ENCODE assay signal across 12 cellular contexts in genomic region chr17:17535957-17536356, GRCh38. TPM values are rescaled to one million over a fixed set of nuclear protein-coding genes. Genes with fewer than 3 reads are reported as not detected.
DNase-seq lines count a peak whose midpoint lies in the region; ATAC-seq and TF ChIP-seq lines count a peak whose summit lies in the region.
"Had no signal": no experiment of that assay in that cellular context is flagged by ENCODE, and none has a peak within 500 bp of the region (broad histone marks: within the 10 kb centered on the region; RNA-seq: fewer than 3 reads in every experiment).

No MANE protein-coding gene starts in this region.

- H3K9me3 Mint-ChIP-seq in activated naive CD8-positive, alpha-beta T cell treated with anti-CD3 and anti-CD28 coated beads for 36 hours, result no peaks in the 10 kb centered on the region
- no peaks in the 10 kb centered on the region for H3K9me3 Mint-ChIP-seq in activated T-cell treated with anti-CD3 and anti-CD28 coated beads, Interleukin-2, amount 50 U/mL, for 24 hours
- H3K9me3 Mint-ChIP-seq: stimulated activated naive CD8-positive, alpha-beta T cell treated with anti-CD3 and anti-CD28 coated beads, Interleukin-15, Interleukin-2, amounts not matched to agents 100 ng/mL and 50 ng/mL, for 24 hours had no signal

- no peaks in the 10 kb centered on the region for H3K4me1 Mint-ChIP-seq in activated naive CD8-positive, alpha-beta T cell treated with anti-CD3 and anti-CD28 coated beads for 36 hours
- H3K4me1 Mint-ChIP-seq in activated T-cell treated with anti-CD3 and anti-CD28 coated beads, Interleukin-2, amount 50 U/mL, for 24 hours (ENCODE audit: low read depth), result no peaks in the 10 kb centered on the region

- no peaks in the 10 kb centered on the region for H3K27me3 Mint-ChIP-seq in activated naive CD8-positive, alpha-beta T cell treated with anti-CD3 and anti-CD28 coated beads for 36 hours
- no peaks in the 10 kb centered on the region for H3K27me3 Mint-ChIP-seq in activated T-cell treated with anti-CD3 and anti-CD28 coated beads, Interleukin-2, amount 50 U/mL, for 24 hours
- H3K27me3 Mint-ChIP-seq: stimulated activated naive CD8-positive, alpha-beta T cell treated with anti-CD3 and anti-CD28 coated beads, Interleukin-15, Interleukin-2, amounts not matched to agents 100 ng/mL and 50 ng/mL, for 24 hours had no signal

- TF ChIP-seq CTCF in coronary artery (IDR thresholded peaks at IDR 0.05) (no peak), lung (IDR thresholded peaks at IDR 0.05; ENCODE audit: control extremely low read depth, extremely low read depth) (no peak), upper lobe of left lung (IDR thresholded peaks at IDR 0.05) (no peak)

- no peak for TF ChIP-seq EP300 in upper lobe of left lung (IDR thresholded peaks at IDR 0.05)

- no peak overlapping the region for H3K4me3 ChIP-seq in coronary artery
- no peak overlapping the region for H3K4me3 ChIP-seq in lung
- H3K4me3 ChIP-seq in upper lobe of left lung, result no peak overlapping the region
- H3K4me3 ChIP-seq: spleen had no signal

- no peak for TF ChIP-seq POLR2A in upper lobe of left lung (IDR thresholded peaks at IDR 0.05)

- no peak for ATAC-seq in lung (ENCODE audit: insufficient read depth, low FRiP score)
- peak; percentile 18 to 80 for ATAC-seq in upper lobe of left lung (ENCODE audit: low FRiP score in 2 of 2)

- H3K4me1 ChIP-seq in lung (ENCODE audit: control insufficient read depth in 2 of 2, insufficient read depth in 2 of 2, low read length in 2 of 2) (peaks cover 0 to 16% of the 10 kb centered on the region in 2 donors), upper lobe of left lung (peaks cover 3 to 26% (median 14%) of the 10 kb centered on the region in 4 donors)
- H3K4me1 ChIP-seq: spleen had no signal

- no peak overlapping the region for H3K4me3 Mint-ChIP-seq in activated naive CD8-positive, alpha-beta T cell treated with anti-CD3 and anti-CD28 coated beads for 36 hours
- no peak overlapping the region for H3K4me3 Mint-ChIP-seq in activated T-cell treated with anti-CD3 and anti-CD28 coated beads, Interleukin-2, amount 50 U/mL, for 24 hours
- H3K4me3 Mint-ChIP-seq: stimulated activated naive CD8-positive, alpha-beta T cell treated with anti-CD3 and anti-CD28 coated beads, Interleukin-15, Interleukin-2, amounts not matched to agents 100 ng/mL and 50 ng/mL, for 24 hours had no signal

- DNase-seq in NCI-H345 treated with DMSO at 0.1 percent for 48 hours (lab: John Stamatoyannopoulos, UW; ENCODE audit: unreplicated experiment), result peak; percentile 6
- peak; percentile 96 for DNase-seq in coronary artery (ENCODE audit: low spot score)
- DNase-seq in lung (ENCODE audit: low spot score), result peak; percentile 73
- peak; percentile 74 to 85 for DNase-seq in upper lobe of left lung
- no peak for DNase-seq in activated naive CD8-positive, alpha-beta T cell treated with anti-CD3 and anti-CD28 coated beads for 36 hours
- no peak for DNase-seq in activated T-cell treated with anti-CD3 and anti-CD28 coated beads, Interleukin-2, amount 50 U/mL, for 24 hours
- DNase-seq in NAMALWA (ENCODE audit: low spot score), result no peak
- DNase-seq: GF-D8, kidney glomerular epithelial cell, spleen had no signal

- H3K27ac ChIP-seq in coronary artery (peak overlapping the region; percentile 61 to 88), lung (ENCODE audit: low read depth in 1 of 2, low read length in 1 of 2) (peak overlapping the region; percentile 52 to 90), upper lobe of left lung (peak overlapping the region in 2 of 4 donors; percentile 23 to 52)
- H3K27ac ChIP-seq: KMS-11, spleen had no signal

- WGBS in lung, 2 donors, result 54 to 66% methylated on average over 7 of the region's 7 CpGs
- WGBS in upper lobe of left lung, 2 donors, result 27 to 55% methylated on average over 3 to 7 of the region's 7 CpGs

- no peaks in the 10 kb centered on the region for H3K36me3 ChIP-seq in lung (ENCODE audit: control insufficient read depth in 2 of 2, insufficient read depth in 2 of 2, low read length in 2 of 2)
- no peaks in the 10 kb centered on the region for H3K36me3 ChIP-seq in upper lobe of left lung
- H3K36me3 ChIP-seq: spleen had no signal

- H3K9me3 ChIP-seq in lung (ENCODE audit: control insufficient read depth in 2 of 2, insufficient read depth in 1 of 2, low read length in 1 of 2), result no peaks in the 10 kb centered on the region
- H3K9me3 ChIP-seq in upper lobe of left lung, result no peaks in the 10 kb centered on the region
- H3K9me3 ChIP-seq: spleen had no signal

- H3K36me3 Mint-ChIP-seq in activated naive CD8-positive, alpha-beta T cell treated with anti-CD3 and anti-CD28 coated beads for 36 hours, result no peaks in the 10 kb centered on the region
- H3K36me3 Mint-ChIP-seq in activated T-cell treated with anti-CD3 and anti-CD28 coated beads, Interleukin-2, amount 50 U/mL, for 24 hours (ENCODE audit: low read depth), result no peaks in the 10 kb centered on the region

- H3K27me3 ChIP-seq in lung (ENCODE audit: control insufficient read depth, insufficient read depth) (no peaks in the 10 kb centered on the region), upper lobe of left lung (no peaks in the 10 kb centered on the region)
- H3K27me3 ChIP-seq: spleen had no signal

- H3K27ac Mint-ChIP-seq in activated naive CD8-positive, alpha-beta T cell treated with anti-CD3 and anti-CD28 coated beads for 36 hours, result no peak overlapping the region
- no peak overlapping the region for H3K27ac Mint-ChIP-seq in activated T-cell treated with anti-CD3 and anti-CD28 coated beads, Interleukin-2, amount 50 U/mL, for 24 hours
- H3K27ac Mint-ChIP-seq: stimulated activated naive CD8-positive, alpha-beta T cell treated with anti-CD3 and anti-CD28 coated beads, Interleukin-15, Interleukin-2, amounts not matched to agents 100 ng/mL and 50 ng/mL, for 24 hours had no signal

RNA-seq across cellular contexts. Expression of gene RASD1, which starts 39.8 kb away (rescaled TPM):
- total RNA-seq in lung, result 10 to 100 TPM in 1 of 2 donors, 1 to 10 TPM in 1; 3.8 to 11.4 TPM
- polyA plus RNA-seq in lung, result 10 to 100 TPM; 13.5 to 53.8 TPM
- 10 to 100 TPM; 28.5 to 68.1 (median 36.5) TPM for total RNA-seq in upper lobe of left lung
- under 1 TPM; 0.31 to 0.48 TPM for total RNA-seq in activated naive CD8-positive, alpha-beta T cell treated with anti-CD3 and anti-CD28 coated beads for 36 hours

RNA-seq across cellular contexts. Expression of gene PEMT, which starts 55.6 kb away (rescaled TPM):
- total RNA-seq in lung (10 to 100 TPM; 18.7 to 59.1 TPM), upper lobe of left lung (10 to 100 TPM; 16.6 to 44.9 (median 32.2) TPM)
- polyA plus RNA-seq in lung, result 10 to 100 TPM; 32.7 to 36.1 TPM
- total RNA-seq in activated naive CD8-positive, alpha-beta T cell treated with anti-CD3 and anti-CD28 coated beads for 36 hours, result 10 to 100 TPM; 34.0 to 40.0 TPM

RNA-seq across cellular contexts. Expression of gene MED9, which starts 59.2 kb away (rescaled TPM):
- total RNA-seq in lung, result 10 to 100 TPM; 14.2 to 15.4 TPM
- polyA plus RNA-seq in lung, result 10 to 100 TPM; 10.8 to 12.4 TPM
- 10 to 100 TPM in 5 of 6 donors, 1 to 10 TPM in 1; 8.5 to 31.4 (median 13.9) TPM for total RNA-seq in upper lobe of left lung
- 10 to 100 TPM; 13.8 to 15.0 TPM for total RNA-seq in activated naive CD8-positive, alpha-beta T cell treated with anti-CD3 and anti-CD28 coated beads for 36 hours

Comparison
In these comparisons a context has a peak if more than half of its experiments do, and no peak if none do; other contexts are left out.
1. DNase-seq: peak in NCI-H345 treated with DMSO at 0.1 percent for 48 hours (single experiment), coronary artery (single experiment), lung (single experiment) and upper lobe of left lung (2 of 2); none in activated naive CD8-positive, alpha-beta T cell treated with anti-CD3 and anti-CD28 coated beads for 36 hours (single experiment), activated T-cell treated with anti-CD3 and anti-CD28 coated beads, Interleukin-2, amount 50 U/mL, for 24 hours (single experiment) and NAMALWA (single experiment).